8 cellular contexts compared by ENCODE assay signal in genomic region chr2:45650851-45651414, GRCh38. TPM values are rescaled to one million over a fixed set of nuclear protein-coding genes. Genes with fewer than 3 reads are reported as not detected.
A peak's percentile ranks its signal among the peaks of the same experiment; 100 is the strongest.
DNase-seq lines count a peak whose midpoint lies in the region; ATAC-seq, FAIRE-seq and TF ChIP-seq lines count a peak whose summit lies in the region.

No MANE protein-coding gene starts in this region.

- FAIRE-seq in bronchial epithelial cell (lab: Jason Lieb, UNC): no peak

- TF ChIP-seq CTCF in AG04449 (IDR thresholded peaks at IDR 0.05; ENCODE audit: insufficient read depth, low read length, missing control alignments) (peak; percentile 56), WTC11 (IDR thresholded peaks at IDR 0.05) (no peak), bronchial epithelial cell (IDR thresholded peaks at IDR 0.05; ENCODE audit: insufficient read depth, low read length, severe bottlenecking) (peak; percentile 47)

- H3K27me3 ChIP-seq in bronchial epithelial cell (ENCODE audit: control insufficient read depth, insufficient read depth, low read length): no peaks in the 10 kb centered on the region

- DNase-seq in AG04449 (ENCODE audit: low read depth, low spot score): peak; percentile 92
- DNase-seq in NCI-H2196 treated with DMSO at 0.1 percent for 48 hours (lab: John Stamatoyannopoulos, UW; ENCODE audit: unreplicated experiment): peak; percentile 54
- peak; percentile 82 for DNase-seq in WTC11 (ENCODE audit: low spot score)
- DNase-seq in bronchial epithelial cell (ENCODE audit: low read depth): peak; percentile 86
- peak; percentile 92 for DNase-seq in inferior parietal cortex (ENCODE audit: extremely low spot score)
- DNase-seq in smooth muscle cell of the brain vasculature (ENCODE audit: low read depth, low spot score): peak; percentile 85

- H3K9me3 Mint-ChIP-seq in WTC11: no peaks in the 10 kb centered on the region

- peak; percentile 76 for TF ChIP-seq POLR2A in GM18526 (IDR thresholded peaks at IDR 0.05; ENCODE audit: extremely low read depth, insufficient read length)

- CTCF ChIA-PET in AG04449 (lab: Yijun Ruan, JAX): interaction anchor here (1.0 to 5.9 kb wide), 15 partner anchors 11 to 342 kb away, joined by 3 to 53 read pairs (median 3); no protein-coding TSS in a partner anchor
- CTCF ChIA-PET in WTC11 (lab: Charles Lee): interaction anchor here (0.7 to 2.0 kb wide), 13 partner anchors 12 to 238 kb away, joined by 3 to 11 read pairs (median 3); partner anchors contain the start of gene SRBD1

- ATAC-seq in HG03064 (IDR thresholded peaks at IDR 0.05; ENCODE audit: low read depth, unreplicated experiment): peak; percentile 47
- ATAC-seq in WTC11: peak; percentile 69

- peaks cover 79% of the 10 kb centered on the region for H3K27me3 Mint-ChIP-seq in WTC11 (ENCODE audit: low read depth)

- H3K36me3 Mint-ChIP-seq in WTC11: no peaks in the 10 kb centered on the region

- H3K4me3 Mint-ChIP-seq in WTC11: peak overlapping the region; percentile 98

- peak overlapping the region; percentile 63; the same call in 1 of the 2 replicates for H3K27ac Mint-ChIP-seq in WTC11

- peaks cover 16% of the 10 kb centered on the region for H3K4me1 Mint-ChIP-seq in WTC11

- POLR2A ChIA-PET in AG04449 (lab: Yijun Ruan, JAX): interaction anchor here (1.0 to 1.6 kb wide), 3 partner anchors 105 to 342 kb away, joined by 3 to 7 read pairs (median 4); no protein-coding TSS in a partner anchor
- POLR2A ChIA-PET in WTC11 (lab: Charles Lee): interaction anchor here (1.0 kb wide), 1 partner anchor 343 kb away, joined by 4 read pairs; no protein-coding TSS in a partner anchor

- H3K4me3 ChIP-seq in AG04449 (ENCODE audit: low read depth, low read length) (peak overlapping the region; percentile 80), bronchial epithelial cell (ENCODE audit: low read depth, low read length) (peak overlapping the region; percentile 73)

- no peaks in the 10 kb centered on the region for H3K36me3 ChIP-seq in bronchial epithelial cell (ENCODE audit: control insufficient read depth, insufficient read depth, low read length)

TF ChIP-seq in WTC11, 78 proteins besides CTCF, POLR2A, EP300 and RAD21 (continues in another document):
- TF ChIP-seq NFYB (CRISPR knock-in tag; conservative IDR thresholded peaks at IDR 0.05; ENCODE audit: low read depth): no peak
- peak; percentile 77; the same call in 1 of the 2 replicates for TF ChIP-seq FOXP1 (CRISPR knock-in tag; IDR thresholded peaks at IDR 0.05; ENCODE audit: borderline replicate concordance)
- TF ChIP-seq TEAD1 (CRISPR knock-in tag; IDR thresholded peaks at IDR 0.05): no peak
- TF ChIP-seq ZNF281 (CRISPR knock-in tag; IDR thresholded peaks at IDR 0.05): no peak
- TF ChIP-seq CBFB (CRISPR knock-in tag; IDR thresholded peaks at IDR 0.05; ENCODE audit: low read depth): no peak
- no peak for TF ChIP-seq ZNF512 (CRISPR knock-in tag; IDR thresholded peaks at IDR 0.05; ENCODE audit: borderline replicate concordance)
- TF ChIP-seq ZNF423 (CRISPR knock-in tag; IDR thresholded peaks at IDR 0.05): peak; percentile 17; the same call in 1 of the 2 replicates
- peak; percentile 13; the same call in 1 of the 2 replicates for TF ChIP-seq GABPB1 (CRISPR knock-in tag; IDR thresholded peaks at IDR 0.05)
- TF ChIP-seq USF2 (CRISPR knock-in tag; IDR thresholded peaks at IDR 0.05): no peak
- TF ChIP-seq FOXK1 (CRISPR knock-in tag; IDR thresholded peaks at IDR 0.05): 0 out of 2 replicates have a peak, but pooled peaks have one; percentile 37
- peak; percentile 47; the same call in 1 of the 2 replicates for TF ChIP-seq MAX (CRISPR knock-in tag; IDR thresholded peaks at IDR 0.05)
- TF ChIP-seq ETV6 (CRISPR knock-in tag; IDR thresholded peaks at IDR 0.05): peak; percentile 82
- TF ChIP-seq TCF7 (CRISPR knock-in tag; IDR thresholded peaks at IDR 0.05; ENCODE audit: low read depth): no peak
- peak; percentile 37; the same call in 1 of the 2 replicates for TF ChIP-seq SP1 (CRISPR knock-in tag; conservative IDR thresholded peaks at IDR 0.05)
- TF ChIP-seq MXD4 (CRISPR knock-in tag; IDR thresholded peaks at IDR 0.05; ENCODE audit: borderline replicate concordance): no peak
- TF ChIP-seq ZNF232 (CRISPR knock-in tag; IDR thresholded peaks at IDR 0.05): 0 out of 2 replicates have a peak, but pooled peaks have one; percentile 36
- TF ChIP-seq ZNF671 (CRISPR knock-in tag; IDR thresholded peaks at IDR 0.05): no peak
- no peak for TF ChIP-seq E2F1 (CRISPR knock-in tag; IDR thresholded peaks at IDR 0.05)

RNA-seq across cellular contexts. Expression of gene PRKCE, which starts 0.5 kb away (rescaled TPM):
- total RNA-seq in WTC11 (2021) (3.1 to 5.8 TPM (median 3.8 TPM) in 3 replicates), bronchial epithelial cell (6.3 and 10.9 TPM in 2 replicates)

RNA-seq across cellular contexts. Expression of gene SRBD1, which starts 39.9 kb away (rescaled TPM):
- 19.1 to 23.4 TPM (median 22.8 TPM) in 3 replicates for total RNA-seq in WTC11 (2021)
- total RNA-seq in bronchial epithelial cell: 12.9 and 13.4 TPM in 2 replicates

Comparison
In these comparisons a context has a peak if more than half of its experiments do, and no peak if none do; other contexts are left out.
1. Peak in every context shown above with its lines: DNase-seq, ATAC-seq and H3K4me3 ChIP-seq.